ENCODE assay signal across 27 cellular contexts in genomic region chr19:46345157-46345556, GRCh38. TPM values are rescaled to one million over a fixed set of nuclear protein-coding genes. Genes with fewer than 3 reads are reported as not detected.
DNase-seq lines count a peak whose midpoint lies in the region; ATAC-seq and TF ChIP-seq lines count a peak whose summit lies in the region.
"Had no signal": no experiment of that assay in that cellular context is flagged by ENCODE, and none has a peak within 500 bp of the region (broad histone marks: within the 10 kb centered on the region; RNA-seq: fewer than 3 reads in every experiment).

No MANE protein-coding gene starts in this region.

- H3K9me3 ChIP-seq in CD4-positive, CD25-positive, alpha-beta regulatory T cell (ENCODE audit: control insufficient read depth in 2 of 2, low read length in 2 of 2) = no peaks in the 10 kb centered on the region
- H3K9me3 ChIP-seq in CD4-positive, alpha-beta T cell (ENCODE audit: control insufficient read depth, low read length) = no peaks in the 10 kb centered on the region
- no peaks in the 10 kb centered on the region for H3K9me3 ChIP-seq in naive thymus-derived CD4-positive, alpha-beta T cell (ENCODE audit: control insufficient read depth in 2 of 3, low read length in 3 of 3)
- H3K9me3 ChIP-seq: thoracic aorta had no signal

- peak overlapping the region in 1 of 3 donors; percentile 52 for H3K27ac Mint-ChIP-seq in CD4-positive, CD25-positive, alpha-beta regulatory T cell
- H3K27ac Mint-ChIP-seq in CD4-positive, alpha-beta T cell = peak overlapping the region; percentile 91
- no peak overlapping the region for H3K27ac Mint-ChIP-seq in activated T-helper 2 cell treated with anti-CD3 and anti-CD28 coated beads, Interferon-gamma antibody, Interleukin-2, Interleukin-4, amounts not matched to agents 10 μg/mL and 5 μg/mL and 100 μg/mL, durations not matched to agents 14 hours and 24 hours and 36 hours
- H3K27ac Mint-ChIP-seq in naive thymus-derived CD4-positive, alpha-beta T cell = peak overlapping the region in 3 of 9 donors; percentile 25 to 85 (median 54)

- no peaks in the 10 kb centered on the region for H3K27me3 ChIP-seq in CD4-positive, CD25-positive, alpha-beta regulatory T cell (ENCODE audit: control insufficient read depth, insufficient read depth, low read length)
- H3K27me3 ChIP-seq in CD4-positive, alpha-beta T cell (ENCODE audit: control insufficient read depth, insufficient read depth, low read length) = no peaks in the 10 kb centered on the region
- no peaks in the 10 kb centered on the region for H3K27me3 ChIP-seq in naive thymus-derived CD4-positive, alpha-beta T cell (ENCODE audit: control insufficient read depth in 2 of 2, insufficient read depth in 2 of 2, low read length in 2 of 2)

- TF ChIP-seq CTCF in CD4-positive, alpha-beta T cell (IDR thresholded peaks at IDR 0.05) = no peak

- intact Hi-C loops in CD4-positive, alpha-beta T cell (cut with DNase I, micrococcal nuclease) = loop anchor here (5.0 to 10.0 kb wide), 2 partner anchors 420 to 628 kb away; no protein-coding TSS in a partner anchor
- intact Hi-C loops in activated T-helper 2 cell treated with anti-CD3 and anti-CD28 coated beads, Interferon-gamma antibody, Interleukin-2, Interleukin-4, amounts not matched to agents 10 μg/mL and 5 μg/mL and 100 μg/mL, durations not matched to agents 14 hours and 24 hours and 36 hours (cut with micrococcal nuclease) = no loop called here
- intact Hi-C loops in naive thymus-derived CD4-positive, alpha-beta T cell (cut with micrococcal nuclease) = no loop called here
- intact Hi-C loops in cardiac septum (cut with DNase I) = loop anchor here (5.0 kb wide), 1 partner anchor 43 kb away; no protein-coding TSS in a partner anchor

- H3K4me3 Mint-ChIP-seq in CD4-positive, CD25-positive, alpha-beta regulatory T cell = peak overlapping the region; percentile 90 to 96 (median 94)
- peak overlapping the region; percentile 98 for H3K4me3 Mint-ChIP-seq in CD4-positive, alpha-beta T cell
- peak overlapping the region; percentile 89 for H3K4me3 Mint-ChIP-seq in activated T-helper 2 cell treated with anti-CD3 and anti-CD28 coated beads, Interferon-gamma antibody, Interleukin-2, Interleukin-4, amounts not matched to agents 10 μg/mL and 5 μg/mL and 100 μg/mL, durations not matched to agents 14 hours and 24 hours and 36 hours (ENCODE audit: low read depth)
- H3K4me3 Mint-ChIP-seq in naive thymus-derived CD4-positive, alpha-beta T cell = peak overlapping the region; percentile 87 to 97 (median 94)

- H3K9me3 Mint-ChIP-seq in CD4-positive, CD25-positive, alpha-beta regulatory T cell = peaks cover 0 to 2% (median 0%) of the 10 kb centered on the region in 7 donors
- no peaks in the 10 kb centered on the region for H3K9me3 Mint-ChIP-seq in CD4-positive, alpha-beta T cell
- H3K9me3 Mint-ChIP-seq in activated T-helper 2 cell treated with anti-CD3 and anti-CD28 coated beads, Interferon-gamma antibody, Interleukin-2, Interleukin-4, amounts not matched to agents 10 μg/mL and 5 μg/mL and 100 μg/mL, durations not matched to agents 14 hours and 24 hours and 36 hours = no peaks in the 10 kb centered on the region
- peaks cover 0 to 4% (median 0%) of the 10 kb centered on the region in 11 donors for H3K9me3 Mint-ChIP-seq in naive thymus-derived CD4-positive, alpha-beta T cell

- H3K36me3 ChIP-seq in CD4-positive, CD25-positive, alpha-beta regulatory T cell (ENCODE audit: control insufficient read depth, insufficient read depth, low read length) = no peaks in the 10 kb centered on the region
- peaks cover 0 to 7% (median 0%) of the 10 kb centered on the region in 3 experiments for H3K36me3 ChIP-seq in naive thymus-derived CD4-positive, alpha-beta T cell (ENCODE audit: control insufficient read depth in 2 of 3, insufficient read depth in 3 of 3, low read length in 3 of 3)

- H3K4me3 ChIP-seq in CD4-positive, CD25-positive, alpha-beta regulatory T cell (ENCODE audit: low read depth, low read length) = no peak overlapping the region
- H3K4me3 ChIP-seq in naive thymus-derived CD4-positive, alpha-beta T cell (ENCODE audit: low read length) = no peak overlapping the region
- H3K4me3 ChIP-seq: GM12878, thoracic aorta had no signal

- H3K27ac ChIP-seq in CD4-positive, CD25-positive, alpha-beta regulatory T cell (ENCODE audit: insufficient read depth, low read length, poor library complexity, severe bottlenecking) = no peak overlapping the region
- H3K27ac ChIP-seq in CD4-positive, alpha-beta T cell (ENCODE audit: low read depth, low read length) = no peak overlapping the region
- H3K27ac ChIP-seq in naive thymus-derived CD4-positive, alpha-beta T cell (ENCODE audit: low read depth, low read length) = no peak overlapping the region
- H3K27ac ChIP-seq: thoracic aorta had no signal

- peaks cover 20% of the 10 kb centered on the region for H3K27me3 Mint-ChIP-seq in CD4-positive, CD25-positive, alpha-beta regulatory T cell
- peaks cover 3% of the 10 kb centered on the region for H3K27me3 Mint-ChIP-seq in CD4-positive, alpha-beta T cell
- H3K27me3 Mint-ChIP-seq in activated T-helper 2 cell treated with anti-CD3 and anti-CD28 coated beads, Interferon-gamma antibody, Interleukin-2, Interleukin-4, amounts not matched to agents 10 μg/mL and 5 μg/mL and 100 μg/mL, durations not matched to agents 14 hours and 24 hours and 36 hours (ENCODE audit: low read depth) = peaks cover 18% of the 10 kb centered on the region
- H3K27me3 Mint-ChIP-seq in naive thymus-derived CD4-positive, alpha-beta T cell = peaks cover 0 to 31% (median 0%) of the 10 kb centered on the region in 5 donors

- POLR2A ChIA-PET in CD4-positive, alpha-beta T cell (lab: Charles Lee) = no interaction called here
- POLR2A ChIA-PET in naive thymus-derived CD4-positive, alpha-beta T cell (lab: Charles Lee) = no interaction called here

- peaks cover 31% of the 10 kb centered on the region for H3K4me1 ChIP-seq in CD4-positive, CD25-positive, alpha-beta regulatory T cell (ENCODE audit: control insufficient read depth, insufficient read depth, low read length, poor library complexity, severe bottlenecking)
- peaks cover 21 to 25% of the 10 kb centered on the region in 2 donors for H3K4me1 ChIP-seq in naive thymus-derived CD4-positive, alpha-beta T cell (ENCODE audit: control insufficient read depth in 2 of 2, insufficient read depth in 2 of 2, low read length in 2 of 2)

- CTCF ChIA-PET in CD4-positive, alpha-beta T cell (lab: Charles Lee) = no interaction called here
- CTCF ChIA-PET in naive thymus-derived CD4-positive, alpha-beta T cell (lab: Charles Lee) = no interaction called here

- H3K36me3 Mint-ChIP-seq in CD4-positive, CD25-positive, alpha-beta regulatory T cell = peaks cover 5% of the 10 kb centered on the region
- peaks cover 13% of the 10 kb centered on the region for H3K36me3 Mint-ChIP-seq in CD4-positive, alpha-beta T cell (ENCODE audit: low read depth)
- H3K36me3 Mint-ChIP-seq in activated T-helper 2 cell treated with anti-CD3 and anti-CD28 coated beads, Interferon-gamma antibody, Interleukin-2, Interleukin-4, amounts not matched to agents 10 μg/mL and 5 μg/mL and 100 μg/mL, durations not matched to agents 14 hours and 24 hours and 36 hours (ENCODE audit: low read depth) = peaks cover 27% of the 10 kb centered on the region
- H3K36me3 Mint-ChIP-seq in naive thymus-derived CD4-positive, alpha-beta T cell = peaks cover 0 to 15% (median 0%) of the 10 kb centered on the region in 5 donors

- peaks cover 5 to 45% (median 31%) of the 10 kb centered on the region in 4 donors for H3K4me1 Mint-ChIP-seq in CD4-positive, CD25-positive, alpha-beta regulatory T cell
- peaks cover 40% of the 10 kb centered on the region for H3K4me1 Mint-ChIP-seq in CD4-positive, alpha-beta T cell (ENCODE audit: low read depth)
- H3K4me1 Mint-ChIP-seq in activated T-helper 2 cell treated with anti-CD3 and anti-CD28 coated beads, Interferon-gamma antibody, Interleukin-2, Interleukin-4, amounts not matched to agents 10 μg/mL and 5 μg/mL and 100 μg/mL, durations not matched to agents 14 hours and 24 hours and 36 hours (ENCODE audit: low read depth) = peaks cover 30% of the 10 kb centered on the region
- H3K4me1 Mint-ChIP-seq in naive thymus-derived CD4-positive, alpha-beta T cell = peaks cover 35 to 45% (median 36%) of the 10 kb centered on the region in 7 donors

- ATAC-seq in CD4-positive, CD25-positive, alpha-beta regulatory T cell (ENCODE audit: low read depth in 2 of 2) = no peak
- ATAC-seq in CD4-positive, alpha-beta T cell (ENCODE audit: poor library complexity) = no peak
- ATAC-seq in naive thymus-derived CD4-positive, alpha-beta T cell = no peak
- ATAC-seq: GM12878 had no signal

- no peak for DNase-seq in CD4-positive, CD25-positive, alpha-beta regulatory T cell
- no peak for DNase-seq in CD4-positive, alpha-beta T cell
- DNase-seq in activated T-helper 2 cell treated with anti-CD3 and anti-CD28 coated beads, Interferon-gamma antibody, Interleukin-2, Interleukin-4, amounts not matched to agents 10 μg/mL and 5 μg/mL and 100 μg/mL, durations not matched to agents 14 hours and 24 hours and 36 hours (ENCODE audit: low spot score) = no peak
- no peak for DNase-seq in naive thymus-derived CD4-positive, alpha-beta T cell
- DNase-seq in iPS-NIHi7 (ENCODE audit: extremely low spot score) = no peak
- DNase-seq in cardiac septum (ENCODE audit: low spot score) = no peak
- no peak for DNase-seq in NCI-H1694 treated with DMSO at 0.1 percent for 48 hours (lab: John Stamatoyannopoulos, UW)
- DNase-seq: activated CD4-positive, CD25-positive, alpha-beta regulatory T cell; activated gamma-delta T cell; anterior cingulate cortex; central memory CD4-positive, alpha-beta T cell; DMS79 treated with DMSO at 0.1 percent for 48 hours; erythroblast; foreskin melanocyte; hippocampal formation; Karpas-422; NCI-H187; NCI-H526 treated with DMSO at 0.1 percent for 48 hours; occipital lobe; stimulated activated CD4-positive, alpha-beta T cell treated with anti-CD3 and anti-CD28 coated beads, Interleukin-2, amount 100 ng/mL, for 48 hours; stimulated activated naive CD4-positive, alpha-beta T cell; T1000 had no signal

RNA-seq across cellular contexts. Expression of gene PPP5C, which starts 1.7 kb away (rescaled TPM):
- total RNA-seq in CD4-positive, CD25-positive, alpha-beta regulatory T cell = 34.6 TPM
- 10 to 100 TPM; 16.2 to 24.8 (median 18.8) TPM for polyA plus RNA-seq in CD4-positive, CD25-positive, alpha-beta regulatory T cell
- total RNA-seq in CD4-positive, alpha-beta T cell = 10 to 100 TPM; 18.9 to 20.2 TPM
- total RNA-seq in activated T-helper 2 cell treated with anti-CD3 and anti-CD28 coated beads, Interferon-gamma antibody, Interleukin-2, Interleukin-4, amounts not matched to agents 10 μg/mL and 5 μg/mL and 100 μg/mL, durations not matched to agents 14 hours and 24 hours and 36 hours = 136 TPM in 2 replicates
- 100 to 1,000 TPM in 1 of 5 experiments, 10 to 100 TPM in 4; 41.4 to 107 (median 52.0) TPM for total RNA-seq in naive thymus-derived CD4-positive, alpha-beta T cell
- 10 to 100 TPM; 17.4 to 34.8 TPM for polyA plus RNA-seq in naive thymus-derived CD4-positive, alpha-beta T cell
- total RNA-seq in cardiac septum = 82.8 TPM

RNA-seq across cellular contexts. Expression of gene HIF3A, which starts 48.3 kb away (rescaled TPM):
- total RNA-seq in CD4-positive, CD25-positive, alpha-beta regulatory T cell = not detected
- not detected for polyA plus RNA-seq in CD4-positive, CD25-positive, alpha-beta regulatory T cell
- not detected for total RNA-seq in CD4-positive, alpha-beta T cell
- total RNA-seq in activated T-helper 2 cell treated with anti-CD3 and anti-CD28 coated beads, Interferon-gamma antibody, Interleukin-2, Interleukin-4, amounts not matched to agents 10 μg/mL and 5 μg/mL and 100 μg/mL, durations not matched to agents 14 hours and 24 hours and 36 hours = not detected in 2 replicates
- not detected for total RNA-seq in naive thymus-derived CD4-positive, alpha-beta T cell
- not detected for polyA plus RNA-seq in naive thymus-derived CD4-positive, alpha-beta T cell
- 49.2 TPM for total RNA-seq in cardiac septum
- total RNA-seq: HT1080, mononuclear cell, SK-MEL-5 had no signal

Comparison
In these comparisons a context has a peak if more than half of its experiments do, and no peak if none do; other contexts are left out.
1. RNA of gene HIF3A, which starts 48.3 kb away (total RNA-seq): 49.2 TPM in cardiac septum (single experiment); not detected in CD4-positive, CD25-positive, alpha-beta regulatory T cell (single experiment), not detected in CD4-positive, alpha-beta T cell, not detected in activated T-helper 2 cell treated with anti-CD3 and anti-CD28 coated beads, Interferon-gamma antibody, Interleukin-2, Interleukin-4, amounts not matched to agents 10 μg/mL and 5 μg/mL and 100 μg/mL, durations not matched to agents 14 hours and 24 hours and 36 hours and not detected in naive thymus-derived CD4-positive, alpha-beta T cell; every median in the first group is over 10 times any median in the second.
2. intact Hi-C loops: an anchor here in CD4-positive, alpha-beta T cell (5.0 to 10.0 kb wide) and cardiac septum (5.0 kb wide); none called in activated T-helper 2 cell treated with anti-CD3 and anti-CD28 coated beads, Interferon-gamma antibody, Interleukin-2, Interleukin-4, amounts not matched to agents 10 μg/mL and 5 μg/mL and 100 μg/mL, durations not matched to agents 14 hours and 24 hours and 36 hours and naive thymus-derived CD4-positive, alpha-beta T cell.
3. Peak in every context shown above with its lines, with median percentiles within 50 percentile points of each other: H3K4me3 Mint-ChIP-seq.